Comparison of ENCODE assay signal across 11 cellular contexts in genomic region chr13:39451301-39451700, GRCh38.
DNase-seq lines count a peak whose midpoint lies in the region; ATAC-seq, FAIRE-seq and TF ChIP-seq lines count a peak whose summit lies in the region.
"Had no signal": no experiment of that assay in that cellular context is flagged by ENCODE, and none has a peak within 500 bp of the region (broad histone marks: within the 10 kb centered on the region; RNA-seq: fewer than 3 reads in every experiment).

No MANE protein-coding gene starts in this region.

- POLR2A ChIA-PET in K562 (lab: Yijun Ruan, JAX) = interaction anchor here (1.1 kb wide), 1 partner anchor 18 kb away, joined by 4 read pairs; no protein-coding TSS in a partner anchor

- no peaks in the 10 kb centered on the region for H3K9me3 ChIP-seq in K562 (replicated peaks; ENCODE audit: control insufficient read depth, insufficient read depth, low read depth, low read length)
- H3K9me3 ChIP-seq: mucosa of descending colon had no signal

- intact Hi-C loops in K562 (cut with micrococcal nuclease) = no loop called here

- no peaks in the 10 kb centered on the region for H3K9me3 Mint-ChIP-seq in nephron

- H3K27ac ChIP-seq in K562 (ENCODE audit: extremely low read depth, low read depth, low read length) = no peak overlapping the region

- FAIRE-seq in K562 (lab: Jason Lieb, UNC) = no peak

- no TSS peak for BruUV-seq in K562 (replicated peaks; lab: Mats Ljungman, UMichigan)

- CTCF ChIA-PET in K562 (lab: Yijun Ruan, JAX; ENCODE audit: low intra/inter-chr PET ratio) = no interaction called here

- no peaks in the 10 kb centered on the region for H3K27me3 ChIP-seq in K562 (ENCODE audit: control insufficient read depth in 2 of 2, insufficient read depth in 2 of 2, low read length in 2 of 2)

- no peaks in the 10 kb centered on the region for H4K20me1 ChIP-seq in K562 (replicated peaks; ENCODE audit: control insufficient read depth, insufficient read depth, low read length)

- TF ChIP-seq CTCF in K562 (IDR thresholded peaks at IDR 0.05 in 2 of 3, conservative IDR thresholded peaks at IDR 0.05 in 1 of 3; ENCODE audit: insufficient read depth in 2 of 3, low read depth in 1 of 3, low read length in 3 of 3) (no peak), nephron (IDR thresholded peaks at IDR 0.05; ENCODE audit: unreplicated experiment in 3 of 3) (no peak)

- no peak overlapping the region for H2AFZ ChIP-seq in K562 (ENCODE audit: low read depth, low read length)

- H3K4me1 ChIP-seq in K562 (replicated peaks in 1 of 2; ENCODE audit: control insufficient read depth in 2 of 2, insufficient read depth in 2 of 2, low read length in 2 of 2) = no peaks in the 10 kb centered on the region

- in situ Hi-C loops in K562 (cut with MboI) (no loop called here), KBM-7 (cut with MboI; ENCODE audit: low pct_unique_long_range_greater_than_20kb, low sequenced_read_pairs) (no loop called here)

- peak overlapping the region; percentile 68 to 89 (median 86) for H3K27ac Mint-ChIP-seq in nephron

- no peaks in the 10 kb centered on the region for H3K36me3 ChIP-seq in K562 (ENCODE audit: control insufficient read depth, insufficient read depth, low read length)

- 0% methylated on average over 1 of the region's 1 CpG for WGBS in K562 (ENCODE audit: insufficient coverage, low coverage, missing lambda C conversion rate)

- peaks cover 76% of the 10 kb centered on the region for H3K4me1 Mint-ChIP-seq in nephron

- no peak for TF ChIP-seq POLR2A in K562 (conservative IDR thresholded peaks at IDR 0.05)

- H3K79me2 ChIP-seq in K562 (ENCODE audit: control insufficient read depth, insufficient read depth, low read length) = no peaks in the 10 kb centered on the region

- no peak overlapping the region for H3K4me2 ChIP-seq in K562 (ENCODE audit: insufficient read depth, low read length)

- peak; percentile 32 for DNase-seq in GM04504 (ENCODE audit: low read depth)
- peak; percentile 50 for DNase-seq in NCI-H146 treated with DMSO at 0.1 percent for 48 hours (lab: John Stamatoyannopoulos, UW; ENCODE audit: unreplicated experiment)
- DNase-seq in K562 (ENCODE audit: extremely low read depth in 1 of 4, low spot score in 3 of 4) = no peak
- DNase-seq in AG20443 (ENCODE audit: low spot score) = no peak
- no peak for DNase-seq in KBM-7
- DNase-seq: activated CD4-positive, alpha-beta T cell treated with anti-CD3 and anti-CD28 coated beads, Interleukin-2, amount 50 U/mL, for 48 hours; NCI-H510A had no signal

- H3K4me3 ChIP-seq in K562 = no peak overlapping the region
- H3K4me3 ChIP-seq: mucosa of descending colon had no signal

- no peak for TF ChIP-seq EP300 in K562 (IDR thresholded peaks at IDR 0.05; ENCODE audit: low read length)

- no peak for TF ChIP-seq RAD21 in K562 (CRISPR knock-in tag; conservative IDR thresholded peaks at IDR 0.05 in 1 of 2, IDR thresholded peaks at IDR 0.05 in 1 of 2)

- H3K36me3 Mint-ChIP-seq in nephron (ENCODE audit: low read depth) = no peaks in the 10 kb centered on the region

- H3K9ac ChIP-seq in K562 (ENCODE audit: insufficient read depth in 1 of 2, low read depth in 2 of 2, low read length in 2 of 2) = no peak overlapping the region

- no peaks in the 10 kb centered on the region for H3K9me1 ChIP-seq in K562 (ENCODE audit: control insufficient read depth, insufficient read depth, low read length)

- H3K4me3 Mint-ChIP-seq in nephron = no peak overlapping the region

- no peaks in the 10 kb centered on the region for H3K27me3 Mint-ChIP-seq in nephron (ENCODE audit: low read depth)

- ATAC-seq in K562 = no peak
- ATAC-seq in GM21723 (IDR thresholded peaks at IDR 0.05; ENCODE audit: unreplicated experiment) = no peak
- ATAC-seq in HG03460 (IDR thresholded peaks at IDR 0.05; ENCODE audit: unreplicated experiment) = no peak

TF ChIP-seq in K562, 482 proteins besides CTCF, POLR2A, EP300 and RAD21:
- TF ChIP-seq ZNF282 (CRISPR knock-in tag; IDR thresholded peaks at IDR 0.05) (no peak), NFIC (IDR thresholded peaks at IDR 0.05) (peak; percentile 20; the same call in 1 of the 2 replicates)

Comparison
In these comparisons a context has a peak if more than half of its experiments do, and no peak if none do; other contexts are left out.
1. DNase-seq: peak in GM04504 (single experiment) and NCI-H146 treated with DMSO at 0.1 percent for 48 hours (single experiment); none in K562 (0 of 4), AG20443 (single experiment) and KBM-7 (single experiment).